Comparison of ENCODE assay signal across 8 cellular contexts in genomic region chr20:11716239-11716944, GRCh38.
DNase-seq lines count a peak whose midpoint lies in the region; ATAC-seq and TF ChIP-seq lines count a peak whose summit lies in the region.

No MANE protein-coding gene starts in this region.

- DNase-seq in AG04450 (ENCODE audit: low read depth, low spot score) (peak; percentile 71), SHP77 (lab: John Stamatoyannopoulos, UW) (peak; percentile 55 to 56), glomerular visceral epithelial cell (ENCODE audit: extremely low spot score) (peak; percentile 73), SKM-1 treated with dmso at 0.1 percent for 144 hours (lab: John Stamatoyannopoulos, UW; ENCODE audit: unreplicated experiment) (no peak), GOT3 (lab: John Stamatoyannopoulos, UW) (no peak)

- POLR2A ChIA-PET in AG04450 (lab: Yijun Ruan, JAX), result interaction anchor here (0.7 to 1.5 kb wide), 5 partner anchors 10 to 510 kb away, joined by 3 to 10 read pairs (median 4); no protein-coding TSS in a partner anchor

- H3K9me3 ChIP-seq in AG04450 (ENCODE audit: control insufficient read depth, insufficient read depth, low read length), result no peaks in the 10 kb centered on the region

- TF ChIP-seq CTCF in AG04450 (IDR thresholded peaks at IDR 0.05; ENCODE audit: low read depth, low read length), result peak; percentile 75

- ATAC-seq in HG02981 (IDR thresholded peaks at IDR 0.05; ENCODE audit: unreplicated experiment), result peak; percentile 60
- no peak for ATAC-seq in GM18520 (IDR thresholded peaks at IDR 0.05; ENCODE audit: unreplicated experiment)
- ATAC-seq in HG03045 (IDR thresholded peaks at IDR 0.05; ENCODE audit: unreplicated experiment), result no peak

- H3K27ac ChIP-seq in AG04450 (ENCODE audit: low read depth, low read length), result peak overlapping the region; percentile 25

- H3K27me3 ChIP-seq in AG04450 (ENCODE audit: control insufficient read depth, insufficient read depth, low read length), result no peaks in the 10 kb centered on the region

- H3K4me3 ChIP-seq in AG04450 (ENCODE audit: low read depth, low read length), result no peak overlapping the region

- CTCF ChIA-PET in AG04450 (lab: Charles Lee), result interaction anchor here (0.5 to 1.5 kb wide), 11 partner anchors 15 to 244 kb away, joined by 3 to 5 read pairs (median 4); no protein-coding TSS in a partner anchor

Comparison
In these comparisons a context has a peak if more than half of its experiments do, and no peak if none do; other contexts are left out.
1. DNase-seq: peak in AG04450 (single experiment), SHP77 (2 of 2) and glomerular visceral epithelial cell (single experiment); none in SKM-1 treated with dmso at 0.1 percent for 144 hours (single experiment) and GOT3 (single experiment).